1 cellular context compared by ENCODE assay signal in genomic region chr15:49898575-49899283, GRCh38.
TF ChIP-seq lines count a peak whose summit lies in the region.

No MANE protein-coding gene starts in this region.

TF ChIP-seq in SK-N-SH treated with all-trans-retinoic acid at 6 μM for 48 hours, 23 proteins besides CTCF, POLR2A, EP300 and RAD21 (continued from another document):
- TF ChIP-seq TSHZ2 (CRISPR knock-in tag; IDR thresholded peaks at IDR 0.05): no peak
